ENCODE assay signal across 21 cellular contexts in the genomic region with DNA sequence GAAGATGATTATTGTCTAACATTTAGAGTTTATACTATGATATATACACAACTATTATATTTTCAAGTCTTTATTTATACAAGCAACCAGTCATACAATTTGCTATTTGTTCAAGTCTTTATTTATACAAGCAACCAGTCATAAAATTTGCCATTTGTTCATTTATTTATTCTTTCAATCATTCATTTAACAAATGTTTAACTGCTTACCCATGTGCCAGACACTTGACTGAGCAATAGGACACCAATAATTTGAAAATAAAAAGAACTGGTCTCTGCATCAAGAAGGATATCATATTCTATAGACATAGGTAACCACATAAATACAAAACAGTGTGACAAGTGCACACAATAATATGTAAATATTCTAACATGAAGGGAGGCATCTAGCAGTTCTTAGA.
"Had no signal": no experiment of that assay in that cellular context is flagged by ENCODE, and none has a peak within 500 bp of the region (broad histone marks: within the 10 kb centered on the region; RNA-seq: fewer than 3 reads in every experiment).

No MANE protein-coding gene starts in this region.

- FAIRE-seq: astrocyte had no signal

- DNase-seq: activated CD4-positive, alpha-beta memory T cell treated with anti-CD3 and anti-CD28 coated beads, Interleukin-2, amount 10 ng/mL, durations not matched to agents 7 days and 5 days; activated CD4-positive, alpha-beta T cell treated with anti-CD3 and anti-CD28 coated beads for 1 hour; activated CD4-positive, alpha-beta T cell treated with anti-CD3 and anti-CD28 coated beads, Interleukin-2, amount 10 ng/mL, durations not matched to agents 7 days and 5 days; activated gamma-delta T cell treated with Interleukin-2 at 50 U/mL for 16 hours; activated naive CD4-positive, alpha-beta T cell treated with anti-CD3 and anti-CD28 coated beads, Interleukin-2, amount 50 U/mL, for 16 hours; activated T-cell treated with anti-CD3 and anti-CD28 coated beads, Interleukin-2, amount 50 U/mL, for 4 hours; amniotic stem cell; brain microvascular endothelial cell; dorsolateral prefrontal cortex; effector memory CD4-positive, alpha-beta T cell; erythroblast; gastrocnemius medialis; kidney; left colon; mammary epithelial cell; posterior cingulate gyrus; right cardiac atrium; stimulated activated naive CD4-positive, alpha-beta T cell treated with Interleukin-2 at 50 U/mL for 16 hours had no signal

- ATAC-seq: activated T-cell treated with anti-CD3 and anti-CD28 coated beads, Interleukin-2, amount 50 U/mL, for 4 hours; activated T-helper 17 cell treated with anti-CD3 and anti-CD28 coated beads, Interleukin-2, amount 50 U/mL, for 72 hours; gastrocnemius medialis; left colon; right cardiac atrium; WTC11 had no signal
